In genomic region chr6:16200231-16200941, GRCh38 we compare ENCODE assay signal across 10 cellular contexts. TPM values are rescaled to one million over a fixed set of nuclear protein-coding genes. Genes with fewer than 3 reads are reported as not detected.
DNase-seq lines count a peak whose midpoint lies in the region; ATAC-seq and TF ChIP-seq lines count a peak whose summit lies in the region.
"Had no signal": no experiment of that assay in that cellular context is flagged by ENCODE, and none has a peak within 500 bp of the region (broad histone marks: within the 10 kb centered on the region; RNA-seq: fewer than 3 reads in every experiment).

No MANE protein-coding gene starts in this region.

- peak overlapping the region; percentile 71 for H3K4me2 ChIP-seq in smooth muscle cell

- H3K9me3 ChIP-seq in HEK293 (ENCODE audit: control insufficient read depth, insufficient read depth, low read depth, low read length): no peaks in the 10 kb centered on the region
- no peaks in the 10 kb centered on the region for H3K9me3 ChIP-seq in WERI-Rb-1 (ENCODE audit: severe bottlenecking)
- H3K9me3 ChIP-seq in smooth muscle cell (replicated peaks; ENCODE audit: low read depth): no peaks in the 10 kb centered on the region
- H3K9me3 ChIP-seq: body of pancreas had no signal

- H3K27ac ChIP-seq in HEK293 (ENCODE audit: extremely low read depth, low read depth, low read length): no peak overlapping the region; the same call in 1 of the 2 replicates
- H3K27ac ChIP-seq in WERI-Rb-1: no peak overlapping the region
- H3K27ac ChIP-seq in smooth muscle cell (ENCODE audit: low read depth): no peak overlapping the region
- H3K27ac ChIP-seq: body of pancreas had no signal

- peak; percentile 76 for ATAC-seq in left colon
- no peak for ATAC-seq in HG02763 (IDR thresholded peaks at IDR 0.05; ENCODE audit: unreplicated experiment)
- ATAC-seq in HG03175 (IDR thresholded peaks at IDR 0.05; ENCODE audit: unreplicated experiment): no peak
- no peak for ATAC-seq in HG02970 (IDR thresholded peaks at IDR 0.05; ENCODE audit: low FRiP score, unreplicated experiment)
- ATAC-seq: body of pancreas had no signal

- peak overlapping the region; percentile 85 for H2AFZ ChIP-seq in smooth muscle cell (ENCODE audit: low read depth)

- no peaks in the 10 kb centered on the region for H3K36me3 ChIP-seq in HEK293 (ENCODE audit: control insufficient read depth in 2 of 2, insufficient read depth in 1 of 2, low read length in 2 of 2)
- H3K36me3 ChIP-seq in WERI-Rb-1: no peaks in the 10 kb centered on the region
- no peaks in the 10 kb centered on the region for H3K36me3 ChIP-seq in smooth muscle cell (ENCODE audit: low read depth)

- H3K4me1 ChIP-seq in HEK293 (ENCODE audit: control insufficient read depth, insufficient read depth, low read length) (peaks cover 17% of the 10 kb centered on the region), smooth muscle cell (ENCODE audit: low read depth) (peaks cover 4% of the 10 kb centered on the region)
- H3K4me1 ChIP-seq: body of pancreas had no signal

- intact Hi-C loops in left colon (cut with DNase I, micrococcal nuclease): no loop called here

- no peak overlapping the region for H3K9ac ChIP-seq in smooth muscle cell (ENCODE audit: low read depth)

- 68% methylated on average over 19 of the region's 19 CpGs for WGBS in smooth muscle cell (ENCODE audit: low lambda C conversion rate)

- CTCF ChIA-PET in HEK293 (lab: Yijun Ruan, JAX) (interaction anchor here (0.6 to 2.0 kb wide), 5 partner anchors 10 to 509 kb away, joined by 3 to 10 read pairs (median 4); no protein-coding TSS in a partner anchor), GM10248 (lab: Yijun Ruan, JAX) (interaction anchor here (1.7 to 4.1 kb wide), 4 partner anchors 10 to 509 kb away, joined by 4 to 30 read pairs (median 10); no protein-coding TSS in a partner anchor)

- DNase-seq in WERI-Rb-1 (no peak), left colon (peak; percentile 30 to 46), smooth muscle cell (lab: John Stamatoyannopoulos, UW; ENCODE audit: unreplicated experiment) (no peak), GM10248 (ENCODE audit: extremely low spot score) (no peak)
- DNase-seq: body of pancreas, NCI-H510A had no signal

- TF ChIP-seq CTCF in HEK293 (tag by site-specific recombination; IDR thresholded peaks at IDR 0.05): no peak
- TF ChIP-seq CTCF in WERI-Rb-1 (IDR thresholded peaks at IDR 0.05; ENCODE audit: low read depth, low read length): no peak
- TF ChIP-seq CTCF in smooth muscle cell (IDR thresholded peaks at IDR 0.05; ENCODE audit: borderline replicate concordance, insufficient read depth, poor library complexity, severe bottlenecking): no peak
- TF ChIP-seq CTCF in GM10248 (IDR thresholded peaks at IDR 0.05; ENCODE audit: control extremely low read depth, extremely low read depth, low read depth, missing control alignments): no peak

- POLR2A ChIA-PET in HEK293 (lab: Yijun Ruan, JAX): interaction anchor here (0.7 to 1.4 kb wide), 2 partner anchors 72 to 810 kb away, joined by 7 to 8 read pairs; partner anchors contain the start of gene MYLIP
- POLR2A ChIA-PET in GM10248 (lab: Yijun Ruan, JAX): interaction anchor here (0.6 kb wide), 2 partner anchors 507 to 580 kb away, joined by 4 to 8 read pairs; no protein-coding TSS in a partner anchor

- no peak overlapping the region for H3K4me3 ChIP-seq in HEK293 (ENCODE audit: low read depth, low read length)
- H3K4me3 ChIP-seq in WERI-Rb-1 (ENCODE audit: low read depth, low read length): peak overlapping the region; percentile 13
- no peak overlapping the region for H3K4me3 ChIP-seq in smooth muscle cell
- H3K4me3 ChIP-seq: body of pancreas had no signal

- H3F3A ChIP-seq in smooth muscle cell (ENCODE audit: low read depth): no peaks in the 10 kb centered on the region

- H3K27me3 ChIP-seq in WERI-Rb-1 (ENCODE audit: insufficient read depth, low read depth, severe bottlenecking): no peaks in the 10 kb centered on the region
- no peaks in the 10 kb centered on the region for H3K27me3 ChIP-seq in smooth muscle cell (ENCODE audit: low read depth)
- H3K27me3 ChIP-seq: body of pancreas had no signal

- no peaks in the 10 kb centered on the region for H4K20me1 ChIP-seq in smooth muscle cell (ENCODE audit: low read depth)

- H3K79me2 ChIP-seq in smooth muscle cell (ENCODE audit: low read depth): no peaks in the 10 kb centered on the region

TF ChIP-seq in HEK293, 187 proteins besides CTCF, POLR2A, EP300 and RAD21:
- TF ChIP-seq OSR2 (tag by site-specific recombination; IDR thresholded peaks at IDR 0.05) (0 out of 2 replicates have a peak, but pooled peaks have one; percentile 18), ZNF449 (tag by site-specific recombination; IDR thresholded peaks at IDR 0.05) (peak; percentile 81), ZBTB17 (tag by site-specific recombination; IDR thresholded peaks at IDR 0.05) (peak; percentile 37; the same call in 1 of the 2 replicates), ZNF341 (tag by site-specific recombination; IDR thresholded peaks at IDR 0.05; ENCODE audit: low read depth) (peak; percentile 47; the same call in 1 of the 2 replicates), ZNF140 (tag by site-specific recombination; IDR thresholded peaks at IDR 0.05) (no peak), KLF17 (tag by site-specific recombination; IDR thresholded peaks at IDR 0.05) (peak; percentile 46; the same call in 1 of the 2 replicates), KLF1 (tag by site-specific recombination; IDR thresholded peaks at IDR 0.05) (peak; percentile 73), WT1 (tag by site-specific recombination; IDR thresholded peaks at IDR 0.05) (peak; percentile 40; the same call in 1 of the 2 replicates), ZNF596 (tag by site-specific recombination; IDR thresholded peaks at IDR 0.05) (no peak), ZNF391 (tag by site-specific recombination; IDR thresholded peaks at IDR 0.05; ENCODE audit: borderline replicate concordance, low read depth) (no peak), ZIC2 (tag by site-specific recombination; IDR thresholded peaks at IDR 0.05) (peak; percentile 18; the same call in 1 of the 2 replicates), KLF9 (tag by site-specific recombination; IDR thresholded peaks at IDR 0.05; ENCODE audit: low read depth) (0 out of 2 replicates have a peak, but pooled peaks have one; percentile 36)
- TF ChIP-seq, protein P1, sequence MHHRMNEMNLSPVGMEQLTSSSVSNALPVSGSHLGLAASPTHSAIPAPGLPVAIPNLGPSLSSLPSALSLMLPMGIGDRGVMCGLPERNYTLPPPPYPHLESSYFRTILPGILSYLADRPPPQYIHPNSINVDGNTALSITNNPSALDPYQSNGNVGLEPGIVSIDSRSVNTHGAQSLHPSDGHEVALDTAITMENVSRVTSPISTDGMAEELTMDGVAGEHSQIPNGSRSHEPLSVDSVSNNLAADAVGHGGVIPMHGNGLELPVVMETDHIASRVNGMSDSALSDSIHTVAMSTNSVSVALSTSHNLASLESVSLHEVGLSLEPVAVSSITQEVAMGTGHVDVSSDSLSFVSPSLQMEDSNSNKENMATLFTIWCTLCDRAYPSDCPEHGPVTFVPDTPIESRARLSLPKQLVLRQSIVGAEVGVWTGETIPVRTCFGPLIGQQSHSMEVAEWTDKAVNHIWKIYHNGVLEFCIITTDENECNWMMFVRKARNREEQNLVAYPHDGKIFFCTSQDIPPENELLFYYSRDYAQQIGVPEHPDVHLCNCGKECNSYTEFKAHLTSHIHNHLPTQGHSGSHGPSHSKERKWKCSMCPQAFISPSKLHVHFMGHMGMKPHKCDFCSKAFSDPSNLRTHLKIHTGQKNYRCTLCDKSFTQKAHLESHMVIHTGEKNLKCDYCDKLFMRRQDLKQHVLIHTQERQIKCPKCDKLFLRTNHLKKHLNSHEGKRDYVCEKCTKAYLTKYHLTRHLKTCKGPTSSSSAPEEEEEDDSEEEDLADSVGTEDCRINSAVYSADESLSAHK (tag by site-specific recombination; IDR thresholded peaks at IDR 0.05): peak; percentile 94
- TF ChIP-seq, protein P2, sequence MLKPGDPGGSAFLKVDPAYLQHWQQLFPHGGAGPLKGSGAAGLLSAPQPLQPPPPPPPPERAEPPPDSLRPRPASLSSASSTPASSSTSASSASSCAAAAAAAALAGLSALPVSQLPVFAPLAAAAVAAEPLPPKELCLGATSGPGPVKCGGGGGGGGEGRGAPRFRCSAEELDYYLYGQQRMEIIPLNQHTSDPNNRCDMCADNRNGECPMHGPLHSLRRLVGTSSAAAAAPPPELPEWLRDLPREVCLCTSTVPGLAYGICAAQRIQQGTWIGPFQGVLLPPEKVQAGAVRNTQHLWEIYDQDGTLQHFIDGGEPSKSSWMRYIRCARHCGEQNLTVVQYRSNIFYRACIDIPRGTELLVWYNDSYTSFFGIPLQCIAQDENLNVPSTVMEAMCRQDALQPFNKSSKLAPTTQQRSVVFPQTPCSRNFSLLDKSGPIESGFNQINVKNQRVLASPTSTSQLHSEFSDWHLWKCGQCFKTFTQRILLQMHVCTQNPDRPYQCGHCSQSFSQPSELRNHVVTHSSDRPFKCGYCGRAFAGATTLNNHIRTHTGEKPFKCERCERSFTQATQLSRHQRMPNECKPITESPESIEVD (tag by site-specific recombination; IDR thresholded peaks at IDR 0.05): 0 out of 2 replicates have a peak, but pooled peaks have one; percentile 8

RNA-seq across cellular contexts. Expression of gene GMPR, which starts 38.0 kb away (rescaled TPM):
- 1 to 10 TPM; 2.3 to 5.6 TPM for total RNA-seq in left colon
- total RNA-seq in smooth muscle cell: 1.3 TPM in 1 of 2 replicates, not detected in the other
- 0.74 and 2.6 TPM in 2 replicates for polyA plus RNA-seq in smooth muscle cell

Comparison
In these comparisons a context has a peak if more than half of its experiments do, and no peak if none do; other contexts are left out.
1. DNase-seq: peak in left colon (2 of 2); none in WERI-Rb-1 (single experiment), smooth muscle cell (single experiment) and GM10248 (single experiment).